ENCODE assay signal across 7 cellular contexts in genomic region chrX:44999872-45000271, GRCh38.
A peak's percentile ranks its signal among the peaks of the same experiment; 100 is the strongest.
DNase-seq lines count a peak whose midpoint lies in the region; ATAC-seq lines count a peak whose summit lies in the region.
"Not testable (repeated sequence)": the region's sequence is repeated elsewhere in the genome, so short reads cannot be mapped to it uniquely, and the experiment has no call there.

No MANE protein-coding gene starts in this region.

- not testable (repeated sequence) for H3K4me3 ChIP-seq in CD4-positive, CD25-positive, alpha-beta regulatory T cell (ENCODE audit: low read depth, low read length)

- POLR2A ChIA-PET in activated CD4-positive, alpha-beta T cell treated with anti-CD3 and anti-CD28 coated beads, Interleukin-2, amount 10 ng/mL, durations not matched to agents 7 days and 5 days (lab: Charles Lee), result not testable (repeated sequence)

- H3K9me3 ChIP-seq in CD4-positive, CD25-positive, alpha-beta regulatory T cell (ENCODE audit: control insufficient read depth in 2 of 2, low read length in 2 of 2), result not testable (repeated sequence)

- not testable (repeated sequence) for H3K9me3 Mint-ChIP-seq in CD4-positive, CD25-positive, alpha-beta regulatory T cell; activated CD4-positive, alpha-beta T cell treated with anti-CD3 and anti-CD28 coated beads, Interleukin-2, amount 10 ng/mL, durations not matched to agents 7 days and 5 days; activated T-helper 17 cell treated with anti-CD3 and anti-CD28 coated beads, Interleukin-2, amount 50 U/mL, for 72 hours; activated naive CD8-positive, alpha-beta T cell treated with anti-CD3 and anti-CD28 coated beads for 36 hours; immature natural killer cell; memory B cell; stimulated activated effector memory CD8-positive, alpha-beta T cell treated with anti-CD3 and anti-CD28 coated beads, Interleukin-12 subunit alpha, Interleukin-12 subunit beta, amount 100 ng/mL, for 72 hours

- H3K4me1 ChIP-seq in CD4-positive, CD25-positive, alpha-beta regulatory T cell (ENCODE audit: control insufficient read depth, insufficient read depth, low read length, poor library complexity, severe bottlenecking), result peaks cover 24% of the 10 kb centered on the region

- not testable (repeated sequence) for ATAC-seq in CD4-positive, CD25-positive, alpha-beta regulatory T cell (ENCODE audit: low read depth in 2 of 2); activated T-helper 17 cell treated with anti-CD3 and anti-CD28 coated beads, Interleukin-2, amount 50 U/mL, for 72 hours (replicated peaks); memory B cell (ENCODE audit: low read depth); stimulated activated effector memory CD8-positive, alpha-beta T cell treated with anti-CD3 and anti-CD28 coated beads, Interleukin-12 subunit alpha, Interleukin-12 subunit beta, amount 100 ng/mL, for 72 hours

- DNase-seq in CD4-positive, CD25-positive, alpha-beta regulatory T cell; activated CD4-positive, alpha-beta T cell treated with anti-CD3 and anti-CD28 coated beads, Interleukin-2, amount 10 ng/mL, durations not matched to agents 7 days and 5 days; activated naive CD8-positive, alpha-beta T cell treated with anti-CD3 and anti-CD28 coated beads for 36 hours; immature natural killer cell; memory B cell (ENCODE audit: low spot score in 2 of 2); stimulated activated effector memory CD8-positive, alpha-beta T cell treated with anti-CD3 and anti-CD28 coated beads, Interleukin-12 subunit alpha, Interleukin-12 subunit beta, amount 100 ng/mL, for 72 hours (ENCODE audit: low spot score in 2 of 2): not testable (repeated sequence)

- not testable (repeated sequence) for H3K27me3 ChIP-seq in CD4-positive, CD25-positive, alpha-beta regulatory T cell (ENCODE audit: control insufficient read depth, insufficient read depth, low read length)

- not testable (repeated sequence) for H3K36me3 ChIP-seq in CD4-positive, CD25-positive, alpha-beta regulatory T cell (ENCODE audit: control insufficient read depth, insufficient read depth, low read length)

- peak overlapping the region in 2 of 3 donors; percentile 8 to 69 for H3K27ac Mint-ChIP-seq in CD4-positive, CD25-positive, alpha-beta regulatory T cell
- H3K27ac Mint-ChIP-seq in activated CD4-positive, alpha-beta T cell treated with anti-CD3 and anti-CD28 coated beads, Interleukin-2, amount 10 ng/mL, durations not matched to agents 7 days and 5 days, result peak overlapping the region; percentile 22
- peak overlapping the region; percentile 28 for H3K27ac Mint-ChIP-seq in activated T-helper 17 cell treated with anti-CD3 and anti-CD28 coated beads, Interleukin-2, amount 50 U/mL, for 72 hours
- peak overlapping the region; percentile 75 for H3K27ac Mint-ChIP-seq in activated naive CD8-positive, alpha-beta T cell treated with anti-CD3 and anti-CD28 coated beads for 36 hours
- peak overlapping the region in 4 of 6 donors; percentile 19 to 48 (median 32) for H3K27ac Mint-ChIP-seq in immature natural killer cell
- peak overlapping the region; percentile 73 for H3K27ac Mint-ChIP-seq in memory B cell
- H3K27ac Mint-ChIP-seq in stimulated activated effector memory CD8-positive, alpha-beta T cell treated with anti-CD3 and anti-CD28 coated beads, Interleukin-12 subunit alpha, Interleukin-12 subunit beta, amount 100 ng/mL, for 72 hours, result peak overlapping the region; percentile 9

- peaks cover 38 to 83% (median 47%) of the 10 kb centered on the region in 4 donors for H3K4me1 Mint-ChIP-seq in CD4-positive, CD25-positive, alpha-beta regulatory T cell
- H3K4me1 Mint-ChIP-seq in activated CD4-positive, alpha-beta T cell treated with anti-CD3 and anti-CD28 coated beads, Interleukin-2, amount 10 ng/mL, durations not matched to agents 7 days and 5 days, result peaks cover 49% of the 10 kb centered on the region
- H3K4me1 Mint-ChIP-seq in activated T-helper 17 cell treated with anti-CD3 and anti-CD28 coated beads, Interleukin-2, amount 50 U/mL, for 72 hours, result peaks cover 31% of the 10 kb centered on the region
- H3K4me1 Mint-ChIP-seq in activated naive CD8-positive, alpha-beta T cell treated with anti-CD3 and anti-CD28 coated beads for 36 hours, result peaks cover 56% of the 10 kb centered on the region
- H3K4me1 Mint-ChIP-seq in immature natural killer cell (peaks cover 74 to 97% of the 10 kb centered on the region in 2 donors), memory B cell (peaks cover 36% of the 10 kb centered on the region)
- peaks cover 47% of the 10 kb centered on the region for H3K4me1 Mint-ChIP-seq in stimulated activated effector memory CD8-positive, alpha-beta T cell treated with anti-CD3 and anti-CD28 coated beads, Interleukin-12 subunit alpha, Interleukin-12 subunit beta, amount 100 ng/mL, for 72 hours

- H3K27me3 Mint-ChIP-seq in CD4-positive, CD25-positive, alpha-beta regulatory T cell; activated CD4-positive, alpha-beta T cell treated with anti-CD3 and anti-CD28 coated beads, Interleukin-2, amount 10 ng/mL, durations not matched to agents 7 days and 5 days; activated T-helper 17 cell treated with anti-CD3 and anti-CD28 coated beads, Interleukin-2, amount 50 U/mL, for 72 hours; activated naive CD8-positive, alpha-beta T cell treated with anti-CD3 and anti-CD28 coated beads for 36 hours; immature natural killer cell (ENCODE audit: low read depth in 3 of 3); memory B cell: not testable (repeated sequence)

- not testable (repeated sequence) for H3K27ac ChIP-seq in CD4-positive, CD25-positive, alpha-beta regulatory T cell (ENCODE audit: insufficient read depth, low read length, poor library complexity, severe bottlenecking)

- peaks cover 19% of the 10 kb centered on the region for H3K36me3 Mint-ChIP-seq in CD4-positive, CD25-positive, alpha-beta regulatory T cell
- peaks cover 19% of the 10 kb centered on the region for H3K36me3 Mint-ChIP-seq in activated CD4-positive, alpha-beta T cell treated with anti-CD3 and anti-CD28 coated beads, Interleukin-2, amount 10 ng/mL, durations not matched to agents 7 days and 5 days (ENCODE audit: low read depth)
- peaks cover 18% of the 10 kb centered on the region for H3K36me3 Mint-ChIP-seq in activated T-helper 17 cell treated with anti-CD3 and anti-CD28 coated beads, Interleukin-2, amount 50 U/mL, for 72 hours (ENCODE audit: low read depth)
- peaks cover 31% of the 10 kb centered on the region for H3K36me3 Mint-ChIP-seq in activated naive CD8-positive, alpha-beta T cell treated with anti-CD3 and anti-CD28 coated beads for 36 hours
- not testable (repeated sequence) for H3K36me3 Mint-ChIP-seq in immature natural killer cell; stimulated activated effector memory CD8-positive, alpha-beta T cell treated with anti-CD3 and anti-CD28 coated beads, Interleukin-12 subunit alpha, Interleukin-12 subunit beta, amount 100 ng/mL, for 72 hours
- H3K36me3 Mint-ChIP-seq in memory B cell, result peaks cover 11% of the 10 kb centered on the region

- H3K4me3 Mint-ChIP-seq in CD4-positive, CD25-positive, alpha-beta regulatory T cell, result peak overlapping the region in 2 of 4 donors; percentile 12 to 19
- H3K4me3 Mint-ChIP-seq in activated CD4-positive, alpha-beta T cell treated with anti-CD3 and anti-CD28 coated beads, Interleukin-2, amount 10 ng/mL, durations not matched to agents 7 days and 5 days; activated naive CD8-positive, alpha-beta T cell treated with anti-CD3 and anti-CD28 coated beads for 36 hours; immature natural killer cell; memory B cell; stimulated activated effector memory CD8-positive, alpha-beta T cell treated with anti-CD3 and anti-CD28 coated beads, Interleukin-12 subunit alpha, Interleukin-12 subunit beta, amount 100 ng/mL, for 72 hours: not testable (repeated sequence)
- peak overlapping the region; percentile 80 for H3K4me3 Mint-ChIP-seq in activated T-helper 17 cell treated with anti-CD3 and anti-CD28 coated beads, Interleukin-2, amount 50 U/mL, for 72 hours

- CTCF ChIA-PET in activated CD4-positive, alpha-beta T cell treated with anti-CD3 and anti-CD28 coated beads, Interleukin-2, amount 10 ng/mL, durations not matched to agents 7 days and 5 days (lab: Charles Lee), result interaction anchor here (0.6 to 1.1 kb wide), 2 partner anchors 13 to 1275 kb away, joined by 3 read pairs; no protein-coding TSS in a partner anchor

Comparison
In these comparisons a context has a peak if more than half of its experiments do, and no peak if none do; other contexts are left out.
1. H3K27ac Mint-ChIP-seq: peak in every context shown above with its lines; median percentile 75 in activated naive CD8-positive, alpha-beta T cell treated with anti-CD3 and anti-CD28 coated beads for 36 hours; 73 in memory B cell; 38 in CD4-positive, CD25-positive, alpha-beta regulatory T cell; 32 in immature natural killer cell; 28 in activated T-helper 17 cell treated with anti-CD3 and anti-CD28 coated beads, Interleukin-2, amount 50 U/mL, for 72 hours; 22 in activated CD4-positive, alpha-beta T cell treated with anti-CD3 and anti-CD28 coated beads, Interleukin-2, amount 10 ng/mL, durations not matched to agents 7 days and 5 days; 9 in stimulated activated effector memory CD8-positive, alpha-beta T cell treated with anti-CD3 and anti-CD28 coated beads, Interleukin-12 subunit alpha, Interleukin-12 subunit beta, amount 100 ng/mL, for 72 hours.